15 cellular contexts compared by ENCODE assay signal in the genomic region with DNA sequence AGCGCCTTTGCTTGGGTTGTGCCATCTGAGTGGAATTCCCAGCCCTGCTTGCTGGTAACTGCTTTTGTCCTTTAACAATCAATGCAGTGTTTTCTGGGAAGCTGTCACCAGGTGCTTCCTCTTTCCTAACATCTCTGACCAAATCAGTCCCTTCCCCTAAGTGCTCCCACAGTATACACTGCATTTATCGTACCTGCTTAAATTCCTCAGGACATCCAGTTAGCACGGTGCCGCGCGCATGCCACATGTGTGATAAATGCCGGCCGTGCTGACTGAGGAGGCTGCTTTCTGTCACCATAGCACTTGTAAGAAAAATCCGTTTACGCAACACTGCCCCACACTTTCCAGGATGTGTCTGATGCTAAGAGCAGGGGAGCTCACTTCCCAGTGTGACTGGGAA.
DNase-seq lines count a peak whose midpoint lies in the region; ATAC-seq and TF ChIP-seq lines count a peak whose summit lies in the region.
"Had no signal": no experiment of that assay in that cellular context is flagged by ENCODE, and none has a peak within 500 bp of the region (broad histone marks: within the 10 kb centered on the region; RNA-seq: fewer than 3 reads in every experiment).

No MANE protein-coding gene starts in this region.

- H3K4me1 ChIP-seq in heart left ventricle (peaks cover 8 to 28% (median 16%) of the 10 kb centered on the region in 12 donors), ovary (ENCODE audit: insufficient read depth) (no peaks in the 10 kb centered on the region)

- H3K27ac ChIP-seq in heart left ventricle (peak overlapping the region in 11 of 12 donors; percentile 31 to 76 (median 55)), ovary (no peak overlapping the region)
- H3K27ac ChIP-seq: KMS-11 had no signal

- intact Hi-C loops in Right ventricle myocardium inferior (cut with DNase I): loop anchor here (5.0 kb wide), 1 partner anchor 51 kb away; no protein-coding TSS in a partner anchor
- intact Hi-C loops in cardiac septum (cut with DNase I): no loop called here
- intact Hi-C loops in heart left ventricle (cut with DNase I): loop anchor here in 5 of 10 donors (1.0 to 10.0 kb wide), 4 partner anchors 19 to 121 kb away; a partner anchor contains a TSS
- intact Hi-C loops in ovary (cut with DNase I): no loop called here

- peak; percentile 78 for ATAC-seq in Right ventricle myocardium inferior
- ATAC-seq in heart left ventricle: peak; percentile 77 to 84 (median 82)
- no peak for ATAC-seq in GM21737 (IDR thresholded peaks at IDR 0.05; ENCODE audit: unreplicated experiment)
- ATAC-seq in GM19452 (IDR thresholded peaks at IDR 0.05; ENCODE audit: unreplicated experiment): no peak
- ATAC-seq: CD8-positive, alpha-beta T cell; HCT116; naive thymus-derived CD4-positive, alpha-beta T cell had no signal

- no peaks in the 10 kb centered on the region for H3K27me3 ChIP-seq in heart left ventricle
- no peaks in the 10 kb centered on the region for H3K27me3 ChIP-seq in ovary

- H3K36me3 ChIP-seq in heart left ventricle (peaks cover 0 to 99% (median 49%) of the 10 kb centered on the region in 9 donors), ovary (no peaks in the 10 kb centered on the region)

- 29 to 41% (median 32%) methylated on average over 10 of the region's 10 CpGs for WGBS in heart left ventricle, 4 donors
- 76 to 87% (median 85%) methylated on average over 10 of the region's 10 CpGs for WGBS in ovary, 3 donors

- peak; percentile 5 for TF ChIP-seq EP300 in ovary (IDR thresholded peaks at IDR 0.05)

- H3K4me3 ChIP-seq in heart left ventricle: no peak overlapping the region
- H3K4me3 ChIP-seq in ovary: no peak overlapping the region

- H3K9me3 ChIP-seq in heart left ventricle (no peaks in the 10 kb centered on the region), ovary (no peaks in the 10 kb centered on the region)

- no peak for TF ChIP-seq POLR2A in heart left ventricle (IDR thresholded peaks at IDR 0.05)
- TF ChIP-seq POLR2A in ovary (IDR thresholded peaks at IDR 0.05): no peak

- CTCF ChIA-PET in GM10248 (lab: Yijun Ruan, JAX): interaction anchor here (1.2 kb wide), 1 partner anchor 14 kb away, joined by 3 read pairs; no protein-coding TSS in a partner anchor

- POLR2A ChIA-PET in GM10248 (lab: Yijun Ruan, JAX): no interaction called here

- DNase-seq in Right ventricle myocardium inferior (ENCODE audit: missing footprints) (peak; percentile 79), cardiac septum (ENCODE audit: low spot score) (no peak), heart left ventricle (peak in 2 of 5 donors; percentile 78 to 85), ovary (no peak), AG08396 (ENCODE audit: low spot score) (no peak), GM10248 (ENCODE audit: extremely low spot score) (no peak)
- DNase-seq: CD8-positive, alpha-beta T cell; naive thymus-derived CD4-positive, alpha-beta T cell; NCI-H1417; NK-92 treated with Interleukin-12 subunit alpha and Interleukin-12 subunit beta, amount 100 ng/mL, for 24 hours; stimulated activated CD4-positive, alpha-beta T cell treated with anti-CD3 and anti-CD28 coated beads, Interleukin-4, amount 100 ng/mL, for 24 hours had no signal

- TF ChIP-seq CTCF in heart left ventricle (IDR thresholded peaks at IDR 0.05) (no peak), ovary (IDR thresholded peaks at IDR 0.05) (no peak), GM10248 (IDR thresholded peaks at IDR 0.05; ENCODE audit: control extremely low read depth, extremely low read depth, low read depth, missing control alignments) (no peak)

Comparison
In these comparisons a context has a peak if more than half of its experiments do, and no peak if none do; other contexts are left out.
1. ATAC-seq: peak in Right ventricle myocardium inferior (single experiment) and heart left ventricle (4 of 4); none in GM21737 (single experiment) and GM19452 (single experiment).
2. H3K27ac ChIP-seq: peak in heart left ventricle (11 of 12); none in ovary (0 of 2).